ENCODE assay signal across 11 cellular contexts in genomic region chr1:71304125-71304524, GRCh38.
"Had no signal": no experiment of that assay in that cellular context is flagged by ENCODE, and none has a peak within 500 bp of the region (broad histone marks: within the 10 kb centered on the region; RNA-seq: fewer than 3 reads in every experiment).

No MANE protein-coding gene starts in this region.

- H3K27me3 ChIP-seq: right atrium auricular region, tibial nerve had no signal

- H3K36me3 ChIP-seq: right atrium auricular region, tibial nerve had no signal

- H3K4me1 Mint-ChIP-seq: activated naive CD8-positive, alpha-beta T cell treated with anti-CD3 and anti-CD28 coated beads, Interleukin-2, amount 10 ng/mL, durations not matched to agents 7 days and 5 days; endodermal cell; naive thymus-derived CD4-positive, alpha-beta T cell; stimulated activated effector memory CD8-positive, alpha-beta T cell treated with anti-CD3 and anti-CD28 coated beads, Interleukin-12 subunit alpha, Interleukin-12 subunit beta, amount 100 ng/mL, for 72 hours had no signal

- H3K4me1 ChIP-seq: right atrium auricular region had no signal

- DNase-seq: activated CD4-positive, alpha-beta T cell treated with anti-CD3 and anti-CD28 coated beads, Interleukin-2, amount 50 U/mL, for 4 hours; activated naive CD8-positive, alpha-beta T cell treated with anti-CD3 and anti-CD28 coated beads, Interleukin-2, amount 10 ng/mL, durations not matched to agents 7 days and 5 days; activated T-cell treated with anti-CD3 and anti-CD28 coated beads, Interleukin-2, amount 50 U/mL, for 48 hours; anterior cingulate cortex; endodermal cell; naive thymus-derived CD4-positive, alpha-beta T cell; T-helper 2 cell had no signal

- H3K27me3 Mint-ChIP-seq: activated naive CD8-positive, alpha-beta T cell treated with anti-CD3 and anti-CD28 coated beads, Interleukin-2, amount 10 ng/mL, durations not matched to agents 7 days and 5 days; naive thymus-derived CD4-positive, alpha-beta T cell had no signal

- H3K9me3 Mint-ChIP-seq: activated naive CD8-positive, alpha-beta T cell treated with anti-CD3 and anti-CD28 coated beads, Interleukin-2, amount 10 ng/mL, durations not matched to agents 7 days and 5 days; endodermal cell had no signal

- H3K4me3 ChIP-seq: lung, right atrium auricular region, tibial nerve had no signal

- H3K9me3 ChIP-seq: right atrium auricular region, tibial nerve had no signal

- ATAC-seq: naive thymus-derived CD4-positive, alpha-beta T cell; stimulated activated effector memory CD8-positive, alpha-beta T cell treated with anti-CD3 and anti-CD28 coated beads, Interleukin-12 subunit alpha, Interleukin-12 subunit beta, amount 100 ng/mL, for 72 hours had no signal

- H3K27ac ChIP-seq: right atrium auricular region, tibial nerve had no signal

- H3K4me3 Mint-ChIP-seq: activated naive CD8-positive, alpha-beta T cell treated with anti-CD3 and anti-CD28 coated beads, Interleukin-2, amount 10 ng/mL, durations not matched to agents 7 days and 5 days; endodermal cell; naive thymus-derived CD4-positive, alpha-beta T cell; stimulated activated effector memory CD8-positive, alpha-beta T cell treated with anti-CD3 and anti-CD28 coated beads, Interleukin-12 subunit alpha, Interleukin-12 subunit beta, amount 100 ng/mL, for 72 hours had no signal

- H3K36me3 Mint-ChIP-seq: activated naive CD8-positive, alpha-beta T cell treated with anti-CD3 and anti-CD28 coated beads, Interleukin-2, amount 10 ng/mL, durations not matched to agents 7 days and 5 days; naive thymus-derived CD4-positive, alpha-beta T cell; stimulated activated effector memory CD8-positive, alpha-beta T cell treated with anti-CD3 and anti-CD28 coated beads, Interleukin-12 subunit alpha, Interleukin-12 subunit beta, amount 100 ng/mL, for 72 hours had no signal
